In the genomic region with DNA sequence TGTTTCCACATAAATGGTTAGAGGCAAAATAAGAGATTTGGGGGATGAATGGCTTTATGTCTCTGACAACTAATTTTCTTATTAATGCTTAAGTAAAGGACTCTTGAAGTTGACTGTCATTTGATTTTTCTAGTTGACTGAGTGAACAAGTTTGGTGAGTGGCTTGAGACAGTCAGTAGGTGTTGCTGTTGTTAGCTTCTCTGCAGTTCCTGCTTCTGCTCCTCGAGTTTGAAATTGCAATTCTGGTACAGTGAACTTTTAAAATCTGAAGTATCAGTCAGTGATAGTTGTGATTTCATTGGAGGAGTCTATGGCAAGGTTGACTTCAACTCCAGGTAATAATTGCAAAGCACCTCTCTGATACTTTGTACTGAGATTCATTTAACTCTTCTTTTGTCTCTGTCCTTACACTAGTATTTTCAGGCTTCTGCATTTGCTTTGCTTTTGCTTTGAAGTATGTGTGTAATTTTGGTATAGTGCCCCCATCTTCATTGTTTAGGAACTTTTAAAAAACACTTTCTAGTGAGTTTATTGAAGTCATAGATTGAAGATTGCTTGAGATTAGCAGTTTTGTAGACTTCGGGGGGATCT, we compare ENCODE assay signal across 8 cellular contexts. TPM values are rescaled to one million over a fixed set of nuclear protein-coding genes. Genes with fewer than 3 reads are reported as not detected.
DNase-seq lines count a peak whose midpoint lies in the region; ATAC-seq, FAIRE-seq and TF ChIP-seq lines count a peak whose summit lies in the region.

No MANE protein-coding gene starts in this region.

- peak; percentile 93 for FAIRE-seq in GM12892 (lab: Jason Lieb, UNC)

- DNase-seq in CD14-positive monocyte (ENCODE audit: low spot score), result no peak
- DNase-seq in GM12892 (ENCODE audit: insufficient read length), result no peak
- DNase-seq in RKO (ENCODE audit: low spot score), result peak; percentile 87
- no peak for DNase-seq in dorsolateral prefrontal cortex
- peak; percentile 62 for DNase-seq in naive B cell
- no peak for DNase-seq in HK-2 (ENCODE audit: unreplicated experiment)

- peak overlapping the region; percentile 18 to 100 (median 87) for H3K4me3 ChIP-seq in dorsolateral prefrontal cortex

- ATAC-seq in naive B cell (ENCODE audit: low read depth in 2 of 2) (peak; percentile 13 to 19), HG02642 (IDR thresholded peaks at IDR 0.05; ENCODE audit: poor library complexity, unreplicated experiment) (no peak), GM21447 (IDR thresholded peaks at IDR 0.05; ENCODE audit: unreplicated experiment) (no peak)

- peak overlapping the region in 38 of 59 donors; percentile 0 to 99 (median 94) for H3K27ac ChIP-seq in dorsolateral prefrontal cortex

- peaks cover 17 to 29% of the 10 kb centered on the region in 2 donors for H3K36me3 Mint-ChIP-seq in CD14-positive monocyte
- H3K36me3 Mint-ChIP-seq in naive B cell, result peaks cover 0 to 5% of the 10 kb centered on the region in 2 donors

- TF ChIP-seq POLR2A in GM12892 (IDR thresholded peaks at IDR 0.05; ENCODE audit: low read depth, low read length), result no peak

- TF ChIP-seq CTCF in CD14-positive monocyte (IDR thresholded peaks at IDR 0.05), result peak; percentile 75
- peak; percentile 7 to 73 (median 58) for TF ChIP-seq CTCF in dorsolateral prefrontal cortex (IDR thresholded peaks at IDR 0.05 in 54 of 56, conservative IDR thresholded peaks at IDR 0.05 in 2 of 56; ENCODE audit: low read depth in 1 of 56, partially characterized antibody in 56 of 56)

- intact Hi-C loops in CD14-positive monocyte (cut with micrococcal nuclease), result loop anchor here (5.0 to 10.0 kb wide), 4 partner anchors 35 to 178 kb away; no protein-coding TSS in a partner anchor
- intact Hi-C loops in dorsolateral prefrontal cortex (cut with DNase I), result loop anchor here (5.0 to 10.0 kb wide), 8 partner anchors 108 to 430 kb away; no protein-coding TSS in a partner anchor

- no peaks in the 10 kb centered on the region for H3K9me3 Mint-ChIP-seq in CD14-positive monocyte
- no peaks in the 10 kb centered on the region for H3K9me3 Mint-ChIP-seq in naive B cell

- peaks cover 0 to 3% (median 0%) of the 10 kb centered on the region in 3 donors for H3K27me3 Mint-ChIP-seq in CD14-positive monocyte (ENCODE audit: low read depth in 3 of 3)
- H3K27me3 Mint-ChIP-seq in naive B cell, result no peaks in the 10 kb centered on the region

- H3K27ac Mint-ChIP-seq in CD14-positive monocyte (peak overlapping the region; percentile 21 to 95 (median 79)), naive B cell (peak overlapping the region; percentile 62 to 99 (median 84))

- peaks cover 53% of the 10 kb centered on the region for H3K4me1 Mint-ChIP-seq in CD14-positive monocyte
- peaks cover 58 to 65% (median 59%) of the 10 kb centered on the region in 3 donors for H3K4me1 Mint-ChIP-seq in naive B cell

- H3K4me3 Mint-ChIP-seq in CD14-positive monocyte (peak overlapping the region; percentile 97), naive B cell (peak overlapping the region; percentile 83 to 98 (median 95))

- H3K27me3 ChIP-seq in dorsolateral prefrontal cortex, result no peaks in the 10 kb centered on the region

RNA-seq across cellular contexts. Expression of a gene that starts 2.5 kb away (rescaled TPM):
- polyA plus RNA-seq in CD14-positive monocyte, result 10 to 100 TPM; 15.6 to 24.5 TPM
- 33.5 TPM for polyA plus RNA-seq in GM12892 (2012; ENCODE audit: missing spikeins)
- 100 to 1,000 TPM; 102 to 236 (median 169) TPM for total RNA-seq in dorsolateral prefrontal cortex
- polyA plus RNA-seq in naive B cell (ENCODE audit: low read depth in 6 of 6), result 100 to 1,000 TPM in 1 of 6 donors, 10 to 100 TPM in 4, 1 to 10 TPM in 1; 8.3 to 106 (median 65.8) TPM

Comparison
In these comparisons a context has a peak if more than half of its experiments do, and no peak if none do; other contexts are left out.
1. DNase-seq: peak in RKO (single experiment) and naive B cell (single experiment); none in CD14-positive monocyte (single experiment), GM12892 (single experiment), dorsolateral prefrontal cortex (0 of 10) and HK-2 (single experiment).
2. ATAC-seq: peak in naive B cell (2 of 2); none in HG02642 (single experiment) and GM21447 (single experiment).